Comparison of ENCODE assay signal across 35 cellular contexts in the genomic region with DNA sequence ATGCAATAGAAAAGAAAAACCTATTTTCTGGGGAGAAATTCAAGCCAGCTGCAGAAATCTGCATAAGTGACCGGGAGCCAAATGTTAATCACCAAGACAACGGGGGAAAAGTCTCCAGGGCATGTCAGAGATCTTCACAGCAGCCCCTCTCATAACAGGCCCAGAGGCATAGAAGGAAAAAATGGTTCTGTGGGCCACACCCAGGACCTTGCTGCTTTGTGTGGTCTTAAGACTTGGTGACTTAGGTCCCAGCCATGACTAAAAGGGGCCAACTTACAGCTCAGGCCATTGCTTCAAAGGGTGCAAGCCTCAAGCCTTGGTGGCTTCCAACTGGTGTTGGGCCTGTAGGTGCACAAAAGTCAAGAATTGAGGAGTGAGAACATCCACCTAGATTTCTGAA.
"Had no signal": no experiment of that assay in that cellular context is flagged by ENCODE, and none has a peak within 500 bp of the region (broad histone marks: within the 10 kb centered on the region; RNA-seq: fewer than 3 reads in every experiment).

No MANE protein-coding gene starts in this region.

- H3K4me3 ChIP-seq: MG63 had no signal

- DNase-seq: Karpas-422, Kasumi-1, MG63, MM.1S, MV-4-11, NCI-H1048, NCI-H1092, NCI-H1092 treated with DMSO at 0.1 percent for 48 hours, NCI-H1105, NCI-H1105 treated with DMSO at 0.1 percent for 48 hours, NCI-H1417, NCI-H1417 treated with DMSO at 0.1 percent for 48 hours, NCI-H1436, NCI-H1436 treated with DMSO at 0.1 percent for 48 hours, NCI-H146, NCI-H1694, NCI-H1694 treated with DMSO at 0.1 percent for 48 hours, NCI-H187, NCI-H187 treated with DMSO at 0.1 percent for 48 hours, NCI-H1930, NCI-H2029, NCI-H2029 treated with DMSO at 0.1 percent for 48 hours, NCI-H2081, NCI-H2081 treated with DMSO at 0.1 percent for 48 hours, NCI-H2107, NCI-H2171, NCI-H2171 treated with DMSO at 0.1 percent for 48 hours, NCI-H2227 treated with DMSO at 0.1 percent for 48 hours, NCI-H226, NCI-H345, NCI-H446, NCI-H446 treated with DMSO at 0.1 percent for 48 hours, NCI-H510A, NCI-H510A treated with DMSO at 0.1 percent for 48 hours had no signal

- H3K9ac ChIP-seq: KMS-11 had no signal

- H3K27me3 ChIP-seq: MG63 had no signal

- H3K36me3 ChIP-seq: MG63 had no signal

- H3K27ac ChIP-seq: KMS-11 had no signal

- H3K9me3 ChIP-seq: MG63 had no signal
